Comparison of ENCODE assay signal across 19 cellular contexts in the genomic region with DNA sequence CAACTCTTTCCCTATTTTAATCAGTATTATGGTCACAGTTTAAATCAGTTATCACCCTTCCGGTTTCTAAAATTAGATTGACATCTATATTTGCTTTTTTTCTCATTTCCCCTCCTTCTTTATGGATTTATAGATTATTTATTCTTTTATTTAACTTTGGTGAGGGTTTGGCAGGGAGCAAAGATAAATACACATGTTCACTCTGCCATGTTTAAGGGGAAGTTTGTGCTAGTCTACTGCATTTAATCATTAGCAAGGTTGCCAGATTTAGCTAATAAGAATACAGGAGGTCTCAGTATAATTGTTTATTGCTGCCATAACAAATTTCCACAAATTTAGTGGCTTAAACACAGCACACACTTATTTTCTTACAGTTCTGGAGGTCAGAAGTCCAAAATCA.
A peak's percentile ranks its signal among the peaks of the same experiment; 100 is the strongest.
DNase-seq lines count a peak whose midpoint lies in the region; ATAC-seq, FAIRE-seq and TF ChIP-seq lines count a peak whose summit lies in the region.
"Had no signal": no experiment of that assay in that cellular context is flagged by ENCODE, and none has a peak within 500 bp of the region (broad histone marks: within the 10 kb centered on the region; RNA-seq: fewer than 3 reads in every experiment).

No MANE protein-coding gene starts in this region.

- H3K4me2 ChIP-seq in K562 (ENCODE audit: insufficient read depth, low read length) = no peak overlapping the region
- H3K4me2 ChIP-seq: A549; BLaER1 treated with 17β-estradiol and CSF1 and Interleukin-3, amounts not matched to agents 10 nM and 100 nM had no signal

- H3K9me3 ChIP-seq in K562 (replicated peaks; ENCODE audit: control insufficient read depth, insufficient read depth, low read depth, low read length) (no peaks in the 10 kb centered on the region), mucosa of descending colon (no peaks in the 10 kb centered on the region)
- H3K9me3 ChIP-seq: A549, Caco-2 had no signal

- TF ChIP-seq RAD21 in K562 (CRISPR knock-in tag; conservative IDR thresholded peaks at IDR 0.05 in 1 of 2, IDR thresholded peaks at IDR 0.05 in 1 of 2) = no peak

- H3K4me1 ChIP-seq in K562 (replicated peaks in 1 of 2; ENCODE audit: control insufficient read depth in 2 of 2, insufficient read depth in 2 of 2, low read length in 2 of 2) = peaks cover 0 to 4% of the 10 kb centered on the region in 2 experiments; a peak in 1 of 5 replicates
- no peaks in the 10 kb centered on the region for H3K4me1 ChIP-seq in mucosa of descending colon (ENCODE audit: low read depth)
- H3K4me1 ChIP-seq: A549; BLaER1 treated with 17β-estradiol and CSF1 and Interleukin-3, amounts not matched to agents 10 nM and 100 nM; Caco-2 had no signal

- no peak overlapping the region for H3K9ac ChIP-seq in K562 (ENCODE audit: insufficient read depth in 1 of 2, low read depth in 2 of 2, low read length in 2 of 2)
- H3K9ac ChIP-seq: BLaER1 treated with 17β-estradiol and CSF1 and Interleukin-3, amounts not matched to agents 10 nM and 100 nM had no signal

- no peak for FAIRE-seq in K562 (lab: Jason Lieb, UNC)
- FAIRE-seq: A549, D721Med, G401.6, GM19239 had no signal

- TF ChIP-seq POLR2A in K562 (conservative IDR thresholded peaks at IDR 0.05) = no peak

- TF ChIP-seq EP300 in K562 (IDR thresholded peaks at IDR 0.05; ENCODE audit: low read length) = no peak

- WGBS in K562 (ENCODE audit: insufficient coverage, low coverage, missing lambda C conversion rate) = 88% methylated on average over 1 of the region's 1 CpG

- BruUV-seq in K562 (replicated peaks; lab: Mats Ljungman, UMichigan) = no TSS peak

- TF ChIP-seq CTCF in LNCaP clone FGC (IDR thresholded peaks at IDR 0.05; ENCODE audit: control insufficient read depth, extremely low read depth, insufficient read depth) (no peak), K562 (IDR thresholded peaks at IDR 0.05 in 2 of 3, conservative IDR thresholded peaks at IDR 0.05 in 1 of 3; ENCODE audit: insufficient read depth in 2 of 3, low read depth in 1 of 3, low read length in 3 of 3) (no peak), mucosa of descending colon (IDR thresholded peaks at IDR 0.05) (no peak)

- H3K9me1 ChIP-seq in K562 (ENCODE audit: control insufficient read depth, insufficient read depth, low read length) = no peaks in the 10 kb centered on the region

- H3K36me3 ChIP-seq in K562 (ENCODE audit: control insufficient read depth, insufficient read depth, low read length) = no peaks in the 10 kb centered on the region
- H3K36me3 ChIP-seq in mucosa of descending colon (ENCODE audit: low read depth) = no peaks in the 10 kb centered on the region

- POLR2A ChIA-PET in K562 (lab: Yijun Ruan, JAX) = interaction anchor here (0.6 kb wide), 1 partner anchor 9 kb away, joined by 4 read pairs; no protein-coding TSS in a partner anchor

- H3K79me2 ChIP-seq in K562 (ENCODE audit: control insufficient read depth, insufficient read depth, low read length) = no peaks in the 10 kb centered on the region

- intact Hi-C loops in K562 (cut with micrococcal nuclease) (no loop called here), mucosa of descending colon (cut with DNase I, micrococcal nuclease) (no loop called here)

- no peaks in the 10 kb centered on the region for H4K20me1 ChIP-seq in K562 (replicated peaks; ENCODE audit: control insufficient read depth, insufficient read depth, low read length)
- H4K20me1 ChIP-seq: BLaER1 treated with 17β-estradiol and CSF1 and Interleukin-3, amounts not matched to agents 10 nM and 100 nM had no signal

- no peak for ATAC-seq in K562
- peak; percentile 22 for ATAC-seq in mucosa of descending colon
- ATAC-seq: A549; CD8-positive, alpha-beta T cell had no signal

- DNase-seq in LNCaP clone FGC (ENCODE audit: low read depth) (peak; percentile 53), K562 (ENCODE audit: extremely low read depth in 1 of 4, low spot score in 3 of 4) (no peak), mucosa of descending colon (no peak), NCI-H2227 (lab: John Stamatoyannopoulos, UW; ENCODE audit: unreplicated experiment) (no peak), KG1 (lab: John Stamatoyannopoulos, UW) (no peak)
- DNase-seq: AML-193; Caco-2; Calu3; CD4-positive, alpha-beta T cell; CD8-positive, alpha-beta T cell; DMS79 treated with DMSO at 0.1 percent for 48 hours; GF-D8 had no signal

- CTCF ChIA-PET in K562 (lab: Yijun Ruan, JAX; ENCODE audit: low intra/inter-chr PET ratio) = no interaction called here

- in situ Hi-C loops in K562 (cut with MboI) = no loop called here

- H3K27me3 ChIP-seq in K562 (ENCODE audit: control insufficient read depth in 2 of 2, insufficient read depth in 2 of 2, low read length in 2 of 2) = no peaks in the 10 kb centered on the region
- H3K27me3 ChIP-seq: BLaER1 treated with 17β-estradiol and CSF1 and Interleukin-3, amounts not matched to agents 10 nM and 100 nM had no signal

- 0 out of 2 replicates have a peak overlapping the region, but pooled peaks have one; percentile 16 for H2AFZ ChIP-seq in K562 (ENCODE audit: low read depth, low read length)

- no peak overlapping the region for H3K4me3 ChIP-seq in LNCaP clone FGC (ENCODE audit: low read depth, low read length)
- H3K4me3 ChIP-seq in K562 = no peak overlapping the region
- H3K4me3 ChIP-seq in mucosa of descending colon = no peak overlapping the region
- H3K4me3 ChIP-seq: A549; BLaER1 treated with 17β-estradiol and CSF1 and Interleukin-3, amounts not matched to agents 10 nM and 100 nM had no signal

- no peak overlapping the region for H3K27ac ChIP-seq in K562 (ENCODE audit: extremely low read depth, low read depth, low read length)
- H3K27ac ChIP-seq: 22Rv1; A549; BLaER1 treated with 17β-estradiol and CSF1 and Interleukin-3, amounts not matched to agents 10 nM and 100 nM; C4-2B had no signal

TF ChIP-seq in K562, 482 proteins besides CTCF, POLR2A, EP300 and RAD21:
- TF ChIP-seq ILK (tag; IDR thresholded peaks at IDR 0.05; ENCODE audit: borderline replicate concordance, low read depth) (no peak), HMGN3 (IDR thresholded peaks at IDR 0.05; ENCODE audit: borderline replicate concordance, extremely low read depth, insufficient read length, low read depth, low read length) (no peak), ZNF583 (CRISPR knock-in tag; IDR thresholded peaks at IDR 0.05) (no peak), KAT7 (CRISPR knock-in tag; IDR thresholded peaks at IDR 0.05; ENCODE audit: borderline replicate concordance) (no peak), POLR3G (IDR thresholded peaks at IDR 0.05; ENCODE audit: extremely low read depth, insufficient read length, insufficient replicate concordance) (no peak), FOSL1 (tag; conservative IDR thresholded peaks at IDR 0.05) (no peak), DACH1 (IDR thresholded peaks at IDR 0.05; ENCODE audit: partially characterized antibody) (no peak), CHD4 (IDR thresholded peaks at IDR 0.05; ENCODE audit: insufficient read depth, insufficient replicate concordance, low read depth, low read length, poor library complexity, severe bottlenecking) (no peak), GTF2E2 (tag; IDR thresholded peaks at IDR 0.05) (no peak), CHCHD3 (CRISPR knock-in tag; IDR thresholded peaks at IDR 0.05) (no peak), SMAD4 (CRISPR knock-in tag; conservative IDR thresholded peaks at IDR 0.05) (no peak), ZNF134 (CRISPR knock-in tag; conservative IDR thresholded peaks at IDR 0.05) (no peak), SNRNP70 (optimal IDR thresholded peaks at IDR 0.05; ENCODE audit: low read depth, low read length) (no peak), CBX8 (IDR thresholded peaks at IDR 0.05; ENCODE audit: borderline replicate concordance, extremely low read depth, low read depth, low read length, poor library complexity, severe bottlenecking) (no peak)
- TF ChIP-seq, protein P1, sequence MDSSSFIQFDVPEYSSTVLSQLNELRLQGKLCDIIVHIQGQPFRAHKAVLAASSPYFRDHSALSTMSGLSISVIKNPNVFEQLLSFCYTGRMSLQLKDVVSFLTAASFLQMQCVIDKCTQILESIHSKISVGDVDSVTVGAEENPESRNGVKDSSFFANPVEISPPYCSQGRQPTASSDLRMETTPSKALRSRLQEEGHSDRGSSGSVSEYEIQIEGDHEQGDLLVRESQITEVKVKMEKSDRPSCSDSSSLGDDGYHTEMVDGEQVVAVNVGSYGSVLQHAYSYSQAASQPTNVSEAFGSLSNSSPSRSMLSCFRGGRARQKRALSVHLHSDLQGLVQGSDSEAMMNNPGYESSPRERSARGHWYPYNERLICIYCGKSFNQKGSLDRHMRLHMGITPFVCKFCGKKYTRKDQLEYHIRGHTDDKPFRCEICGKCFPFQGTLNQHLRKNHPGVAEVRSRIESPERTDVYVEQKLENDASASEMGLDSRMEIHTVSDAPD (CRISPR knock-in tag; IDR thresholded peaks at IDR 0.05) = no peak
- TF ChIP-seq, protein P2, sequence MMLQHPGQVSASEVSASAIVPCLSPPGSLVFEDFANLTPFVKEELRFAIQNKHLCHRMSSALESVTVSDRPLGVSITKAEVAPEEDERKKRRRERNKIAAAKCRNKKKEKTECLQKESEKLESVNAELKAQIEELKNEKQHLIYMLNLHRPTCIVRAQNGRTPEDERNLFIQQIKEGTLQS (IDR thresholded peaks at IDR 0.05) = no peak
- TF ChIP-seq, protein P2 (CRISPR knock-in tag; conservative IDR thresholded peaks at IDR 0.05) = no peak
TF ChIP-seq in K562: peak in this region for 0.
